ENCODE assay signal across 10 cellular contexts in genomic region chr20:62644802-62645496, GRCh38. TPM values are rescaled to one million over a fixed set of nuclear protein-coding genes. Genes with fewer than 3 reads are reported as not detected.
DNase-seq lines count a peak whose midpoint lies in the region; ATAC-seq, FAIRE-seq and TF ChIP-seq lines count a peak whose summit lies in the region.
"Had no signal": no experiment of that assay in that cellular context is flagged by ENCODE, and none has a peak within 500 bp of the region (broad histone marks: within the 10 kb centered on the region; RNA-seq: fewer than 3 reads in every experiment).

No MANE protein-coding gene starts in this region.

- DNase-seq in CD4-positive, alpha-beta T cell: no peak
- DNase-seq in HT-29 (ENCODE audit: low spot score): peak; percentile 43
- DNase-seq in H54 (ENCODE audit: insufficient read length, low spot score): no peak
- DNase-seq in activated CD4-positive, CD25-positive, alpha-beta regulatory T cell treated with anti-CD3 and anti-CD28 coated beads, Interleukin-2, amount 50 U/mL, for 72 hours: no peak
- DNase-seq in NCI-H510A (lab: John Stamatoyannopoulos, UW): no peak
- DNase-seq: NCI-H526, tibial artery had no signal

- H3K27me3 ChIP-seq in CD4-positive, alpha-beta T cell (ENCODE audit: control insufficient read depth, insufficient read depth, low read length): no peaks in the 10 kb centered on the region
- H3K27me3 ChIP-seq in mucosa of stomach (ENCODE audit: control insufficient read depth, insufficient read depth, low read length): peaks cover 3% of the 10 kb centered on the region

- no peak overlapping the region for H3K4me3 ChIP-seq in mucosa of stomach (ENCODE audit: low read length)

- no peak overlapping the region for H3K27ac ChIP-seq in CD4-positive, alpha-beta T cell (ENCODE audit: low read depth, low read length)
- H3K27ac ChIP-seq: neutrophil, tibial artery had no signal

- ATAC-seq in CD4-positive, alpha-beta T cell (ENCODE audit: poor library complexity): no peak

- TF ChIP-seq CTCF in CD4-positive, alpha-beta T cell (IDR thresholded peaks at IDR 0.05): no peak

- CTCF ChIA-PET in CD4-positive, alpha-beta T cell (lab: Charles Lee): no interaction called here

- H3K36me3 ChIP-seq in mucosa of stomach (ENCODE audit: control insufficient read depth, insufficient read depth, low read length): no peaks in the 10 kb centered on the region
- H3K36me3 ChIP-seq: neutrophil, tibial artery had no signal

- no peaks in the 10 kb centered on the region for H3K27me3 Mint-ChIP-seq in CD4-positive, alpha-beta T cell
- H3K27me3 Mint-ChIP-seq in activated naive CD8-positive, alpha-beta T cell: no peaks in the 10 kb centered on the region

- no peaks in the 10 kb centered on the region for H3K9me3 Mint-ChIP-seq in CD4-positive, alpha-beta T cell
- H3K9me3 Mint-ChIP-seq in activated naive CD8-positive, alpha-beta T cell (ENCODE audit: low read depth): no peaks in the 10 kb centered on the region

- POLR2A ChIA-PET in CD4-positive, alpha-beta T cell (lab: Charles Lee): interaction anchor here (0.8 to 1.3 kb wide), 2 partner anchors 95 to 149 kb away, joined by 3 read pairs; no protein-coding TSS in a partner anchor

- no peak overlapping the region for H3K27ac Mint-ChIP-seq in CD4-positive, alpha-beta T cell
- H3K27ac Mint-ChIP-seq in activated naive CD8-positive, alpha-beta T cell: no peak overlapping the region

- peaks cover 6% of the 10 kb centered on the region for H3K4me1 Mint-ChIP-seq in CD4-positive, alpha-beta T cell (ENCODE audit: low read depth)
- H3K4me1 Mint-ChIP-seq in activated naive CD8-positive, alpha-beta T cell (ENCODE audit: low read depth): peaks cover 19% of the 10 kb centered on the region

- peaks cover 76% of the 10 kb centered on the region for H3K4me1 ChIP-seq in mucosa of stomach (ENCODE audit: control insufficient read depth, insufficient read depth, low read length)

- no peak for FAIRE-seq in H54 (lab: Jason Lieb, UNC)

- H3K9ac ChIP-seq in mucosa of stomach (ENCODE audit: low read length): peak overlapping the region; percentile 82

- intact Hi-C loops in CD4-positive, alpha-beta T cell (cut with DNase I, micrococcal nuclease): loop anchor here in 1 of 2 experiments (5.0 kb wide), 1 partner anchor 627 kb away; the partner anchor contains the start of gene ARFGAP1

- no peaks in the 10 kb centered on the region for H3K36me3 Mint-ChIP-seq in CD4-positive, alpha-beta T cell (ENCODE audit: low read depth)
- no peaks in the 10 kb centered on the region for H3K36me3 Mint-ChIP-seq in activated naive CD8-positive, alpha-beta T cell

- no peaks in the 10 kb centered on the region for H3K9me3 ChIP-seq in CD4-positive, alpha-beta T cell (ENCODE audit: control insufficient read depth, low read length)
- no peaks in the 10 kb centered on the region for H3K9me3 ChIP-seq in mucosa of stomach (ENCODE audit: control insufficient read depth, low read length)
- H3K9me3 ChIP-seq: neutrophil, tibial artery had no signal

- peak overlapping the region; percentile 58 for H3K4me3 Mint-ChIP-seq in CD4-positive, alpha-beta T cell
- H3K4me3 Mint-ChIP-seq in activated naive CD8-positive, alpha-beta T cell: peak overlapping the region; percentile 76

- no peak for TF ChIP-seq POLR2A in H54 (IDR thresholded peaks at IDR 0.05; ENCODE audit: low read depth, low read length)

RNA-seq across cellular contexts. Expression of gene SLCO4A1, which starts 2.6 kb away (rescaled TPM):
- 1 to 10 TPM; 2.3 to 2.5 TPM for total RNA-seq in CD4-positive, alpha-beta T cell
- 78.8 and 83.4 TPM in 2 replicates for total RNA-seq in HT-29 (2014; rRNA removed; shearing (Covaris generic))

Comparison
In these comparisons a context has a peak if more than half of its experiments do, and no peak if none do; other contexts are left out.
1. RNA of gene SLCO4A1, which starts 2.6 kb away (total RNA-seq): 78.8 to 83.4 TPM in HT-29; 2.3 to 2.5 TPM in CD4-positive, alpha-beta T cell; every median in the first group is over 10 times any median in the second.